9 cellular contexts compared by ENCODE assay signal in genomic region chr9:132209263-132209662, GRCh38.
"Had no signal": no experiment of that assay in that cellular context is flagged by ENCODE, and none has a peak within 500 bp of the region (broad histone marks: within the 10 kb centered on the region; RNA-seq: fewer than 3 reads in every experiment).

No MANE protein-coding gene starts in this region.

- H3K9ac ChIP-seq: GM23248 had no signal

- H3K4me3 ChIP-seq: GM23248, HAP-1, K562 had no signal

- DNase-seq: GM23248, GOT3, H7, HFFc6, IMR-90 had no signal

- ATAC-seq: HCT116, K562 had no signal

- H3K4me3 Mint-ChIP-seq: HFFc6 had no signal

- H3K9me3 ChIP-seq: HAP-1 had no signal

- H2AFZ ChIP-seq: GM23248 had no signal

- H3K36me3 ChIP-seq: HAP-1 had no signal

- H3K4me1 ChIP-seq: HAP-1 had no signal

- H3K27ac Mint-ChIP-seq: HFFc6 had no signal

- H3K27ac ChIP-seq: GM23248, HL-60 had no signal
